ENCODE assay signal across 8 cellular contexts in genomic region chr12:48001426-48002178, GRCh38. TPM values are rescaled to one million over a fixed set of nuclear protein-coding genes. Genes with fewer than 3 reads are reported as not detected.
DNase-seq lines count a peak whose midpoint lies in the region; ATAC-seq and TF ChIP-seq lines count a peak whose summit lies in the region.

No MANE protein-coding gene starts in this region.

- dilution Hi-C loops in IMR-90 (cut with HindIII; ENCODE audit: low sequenced_read_pairs, unreplicated experiment), result no loop called here

- H3K9me3 ChIP-seq in IMR-90 (ENCODE audit: control insufficient read depth, insufficient read depth, low read length) (no peaks in the 10 kb centered on the region), heart left ventricle (no peaks in the 10 kb centered on the region), OCI-LY7 (ENCODE audit: low read length) (no peaks in the 10 kb centered on the region)

- no peak overlapping the region for H2BK20ac ChIP-seq in IMR-90 (ENCODE audit: low read depth, low read length)

- H3K14ac ChIP-seq in IMR-90 (replicated peaks; ENCODE audit: low read depth, low read length), result no peak overlapping the region

- peaks cover 6% of the 10 kb centered on the region; the same call in 1 of the 2 replicates for H4K20me1 ChIP-seq in IMR-90 (ENCODE audit: insufficient read depth, low read length)
- no peaks in the 10 kb centered on the region for H4K20me1 ChIP-seq in OCI-LY7 (ENCODE audit: insufficient read depth, low read length)

- peak overlapping the region; percentile 26 for H3K4me3 ChIP-seq in IMR-90 (ENCODE audit: insufficient read depth, low read depth, low read length)
- peak overlapping the region; percentile 6 to 65 (median 54) for H3K4me3 ChIP-seq in heart left ventricle
- H3K4me3 ChIP-seq in OCI-LY7 (ENCODE audit: low read depth, low read length, poor library complexity, severe bottlenecking), result no peak overlapping the region

- no TSS peak for BruUV-seq in IMR-90 (replicated peaks; lab: Mats Ljungman, UMichigan)
- no TSS peak for BruUV-seq in OCI-LY7 (replicated peaks; lab: Mats Ljungman, UMichigan)

- H3K36me3 Mint-ChIP-seq in activated T-cell treated with anti-CD3 and anti-CD28 coated beads, Interleukin-2, amount 50 U/mL, for 72 hours (ENCODE audit: insufficient read depth in 2 of 2), result peaks cover 0 to 3% of the 10 kb centered on the region in 2 donors
- peaks cover 10% of the 10 kb centered on the region for H3K36me3 Mint-ChIP-seq in progenitor cell of endocrine pancreas (ENCODE audit: insufficient read depth)

- TF ChIP-seq RAD21 in IMR-90 (IDR thresholded peaks at IDR 0.05; ENCODE audit: low read length), result no peak

- H2AK5ac ChIP-seq in IMR-90 (ENCODE audit: low read depth, low read length), result no peak overlapping the region

- H3K4ac ChIP-seq in IMR-90 (ENCODE audit: low read depth, low read length), result no peak overlapping the region

- H4K91ac ChIP-seq in IMR-90 (ENCODE audit: insufficient read depth, low read depth, low read length), result no peak overlapping the region

- no peak overlapping the region for H4K5ac ChIP-seq in IMR-90 (ENCODE audit: low read depth, low read length)

- no peak overlapping the region for H4K8ac ChIP-seq in IMR-90 (ENCODE audit: low read depth in 2 of 2, low read length in 2 of 2)

- in situ Hi-C loops in IMR-90 (cut with MboI; ENCODE audit: low sequenced_read_pairs), result no loop called here

- 0 out of 2 replicates have a peak overlapping the region, but pooled peaks have one; percentile 17 for H3K23ac ChIP-seq in IMR-90 (ENCODE audit: low read depth, low read length)

- peak overlapping the region; percentile 86 to 90 for H3K4me3 Mint-ChIP-seq in activated T-cell treated with anti-CD3 and anti-CD28 coated beads, Interleukin-2, amount 50 U/mL, for 72 hours
- peak overlapping the region; percentile 77 for H3K4me3 Mint-ChIP-seq in progenitor cell of endocrine pancreas (ENCODE audit: low read depth)

- CTCF ChIA-PET in IMR-90 (lab: Yijun Ruan, JAX) (interaction anchor here (0.7 to 1.5 kb wide), 2 partner anchors 10 to 983 kb away, joined by 3 read pairs; no protein-coding TSS in a partner anchor), OCI-LY7 (lab: Charles Lee; ENCODE audit: unreplicated experiment) (no interaction called here)

- H3K4me1 Mint-ChIP-seq in activated T-cell treated with anti-CD3 and anti-CD28 coated beads, Interleukin-2, amount 50 U/mL, for 72 hours (ENCODE audit: low read depth), result peaks cover 34% of the 10 kb centered on the region
- H3K4me1 Mint-ChIP-seq in progenitor cell of endocrine pancreas (ENCODE audit: low read depth), result peaks cover 39% of the 10 kb centered on the region

- H3K36me3 ChIP-seq in IMR-90 (ENCODE audit: control insufficient read depth, insufficient read depth, low read length), result no peaks in the 10 kb centered on the region
- no peaks in the 10 kb centered on the region for H3K36me3 ChIP-seq in heart left ventricle
- H3K36me3 ChIP-seq in OCI-LY7 (ENCODE audit: insufficient read depth, low read length), result no peaks in the 10 kb centered on the region

- no peak overlapping the region for H3K18ac ChIP-seq in IMR-90 (ENCODE audit: low read depth, low read length)

- H3K27me3 Mint-ChIP-seq in activated T-cell treated with anti-CD3 and anti-CD28 coated beads, Interleukin-2, amount 50 U/mL, for 72 hours (ENCODE audit: low read depth), result peaks cover 76% of the 10 kb centered on the region
- H3K27me3 Mint-ChIP-seq in progenitor cell of endocrine pancreas, result peaks cover 14% of the 10 kb centered on the region

- H3K27ac Mint-ChIP-seq in activated T-cell treated with anti-CD3 and anti-CD28 coated beads, Interleukin-2, amount 50 U/mL, for 72 hours, result no peak overlapping the region
- H3K27ac Mint-ChIP-seq in progenitor cell of endocrine pancreas, result peak overlapping the region; percentile 95

- no peaks in the 10 kb centered on the region for H3K9me3 Mint-ChIP-seq in activated T-cell treated with anti-CD3 and anti-CD28 coated beads, Interleukin-2, amount 50 U/mL, for 72 hours
- no peaks in the 10 kb centered on the region for H3K9me3 Mint-ChIP-seq in progenitor cell of endocrine pancreas (ENCODE audit: low read depth)

- no peak overlapping the region for H3K56ac ChIP-seq in IMR-90 (ENCODE audit: extremely low read depth, insufficient read depth, low read length)

- H3K79me1 ChIP-seq in IMR-90 (ENCODE audit: low read depth in 1 of 2, low read length in 2 of 2), result no peaks in the 10 kb centered on the region

- H3K79me2 ChIP-seq in OCI-LY7 (ENCODE audit: insufficient read depth, low read depth, low read length), result no peaks in the 10 kb centered on the region

- no peaks in the 10 kb centered on the region for H3K9me2 ChIP-seq in OCI-LY7 (ENCODE audit: insufficient read depth, low read length)

- H3K4me2 ChIP-seq in IMR-90 (ENCODE audit: low read depth, low read length), result peak overlapping the region; percentile 83
- no peak overlapping the region for H3K4me2 ChIP-seq in OCI-LY7 (ENCODE audit: low read length)

- H3K9ac ChIP-seq in IMR-90 (ENCODE audit: low read depth, low read length), result no peak overlapping the region; the same call in 1 of the 2 replicates

- ATAC-seq in IMR-90 (ENCODE audit: low read depth) (peak; percentile 87), heart left ventricle (peak; percentile 77 to 93 (median 85)), GM19452 (IDR thresholded peaks at IDR 0.05; ENCODE audit: unreplicated experiment) (no peak)
- peak; percentile 21 to 42 for ATAC-seq in activated T-cell treated with anti-CD3 and anti-CD28 coated beads, Interleukin-2, amount 50 U/mL, for 72 hours (replicated peaks in 1 of 2)

- intact Hi-C loops in IMR-90 (cut with micrococcal nuclease) (no loop called here), heart left ventricle (cut with DNase I) (loop anchor here in 2 of 10 donors (5.0 kb wide), 1 partner anchor 39 kb away; the partner anchor contains the start of gene TMEM106C (in 2 of the 2)), OCI-LY7 (cut with micrococcal nuclease; ENCODE audit: unreplicated experiment) (no loop called here)

- no peak overlapping the region for H2BK15ac ChIP-seq in IMR-90 (ENCODE audit: low read depth, low read length)

- H3K4me1 ChIP-seq in IMR-90 (ENCODE audit: control insufficient read depth, insufficient read depth, low read length) (peaks cover 4% of the 10 kb centered on the region; the same call in 1 of the 2 replicates), heart left ventricle (peaks cover 3 to 47% (median 40%) of the 10 kb centered on the region in 12 donors), OCI-LY7 (ENCODE audit: insufficient read depth, low read length, poor library complexity, severe bottlenecking) (no peaks in the 10 kb centered on the region)

- TF ChIP-seq POLR2A in IMR-90 (IDR thresholded peaks at IDR 0.05; ENCODE audit: low read depth, low read length) (no peak), heart left ventricle (IDR thresholded peaks at IDR 0.05) (no peak)

- TF ChIP-seq CTCF in IMR-90 (conservative IDR thresholded peaks at IDR 0.05; ENCODE audit: low read depth, low read length), result no peak
- TF ChIP-seq CTCF in heart left ventricle (IDR thresholded peaks at IDR 0.05), result no peak
- TF ChIP-seq CTCF in progenitor cell of endocrine pancreas (IDR thresholded peaks at IDR 0.05; ENCODE audit: unreplicated experiment), result no peak
- TF ChIP-seq CTCF in OCI-LY7 (conservative IDR thresholded peaks at IDR 0.05; ENCODE audit: low read length), result no peak

- peak overlapping the region; percentile 92 for H2AFZ ChIP-seq in IMR-90 (replicated peaks; ENCODE audit: low read length, poor library complexity)
- H2AFZ ChIP-seq in OCI-LY7 (ENCODE audit: low read length), result no peak overlapping the region

- POLR2A ChIA-PET in IMR-90 (lab: Charles Lee; ENCODE audit: unreplicated experiment) (no interaction called here), OCI-LY7 (lab: Charles Lee) (interaction anchor here (0.6 kb wide), 1 partner anchor 924 kb away, joined by 4 read pairs; no protein-coding TSS in a partner anchor)

- DNase-seq in COLO829 (ENCODE audit: low spot score) (peak; percentile 54), IMR-90 (no peak), heart left ventricle (peak in 4 of 5 donors; percentile 50 to 64 (median 56)), progenitor cell of endocrine pancreas (ENCODE audit: low spot score, unreplicated experiment) (no peak), OCI-LY7 (ENCODE audit: low spot score) (no peak), T-helper 9 cell (no peak)
- peak; percentile 18 to 21 for DNase-seq in activated T-cell treated with anti-CD3 and anti-CD28 coated beads, Interleukin-2, amount 50 U/mL, for 72 hours

- 0% methylated on average over 19 of the region's 51 CpGs; no CpG with 5 or more reads in 1 of the 2 experiments for WGBS in IMR-90 (ENCODE audit: extremely low coverage in 2 of 2, insufficient read length in 1 of 2), 2 experiments
- WGBS in heart left ventricle, 4 donors, result 0 to 2% (median 0%) methylated on average over 45 to 51 of the region's 51 CpGs

- H3K9me1 ChIP-seq in IMR-90 (ENCODE audit: insufficient read depth, low read length), result no peaks in the 10 kb centered on the region

- H3K27me3 ChIP-seq in IMR-90 (ENCODE audit: control insufficient read depth, insufficient read depth, low read length) (peaks cover 78% of the 10 kb centered on the region), heart left ventricle (peaks cover 20 to 87% (median 40%) of the 10 kb centered on the region in 9 donors)

- H2BK5ac ChIP-seq in IMR-90 (ENCODE audit: low read depth, low read length, poor library complexity, severe bottlenecking), result no peak overlapping the region

- H2BK120ac ChIP-seq in IMR-90 (ENCODE audit: low read depth, low read length), result no peak overlapping the region

- no peak overlapping the region for H3K27ac ChIP-seq in IMR-90 (ENCODE audit: insufficient read depth, low read length)
- peak overlapping the region in 7 of 12 donors; percentile 11 to 65 (median 47) for H3K27ac ChIP-seq in heart left ventricle
- no peak overlapping the region for H3K27ac ChIP-seq in OCI-LY7 (ENCODE audit: low read depth, low read length, poor library complexity, severe bottlenecking)

- H2AK9ac ChIP-seq in IMR-90 (replicated peaks; ENCODE audit: low read depth, low read length, poor library complexity), result no peak overlapping the region

RNA-seq across cellular contexts. Expression of gene COL2A1, which starts 2.7 kb away (rescaled TPM):
- not detected in 2 replicates for total RNA-seq in IMR-90 (2012; rRNA removed)
- polyA plus RNA-seq in IMR-90 (2012; rRNA removed), result 0.05 TPM in 1 of 2 replicates, not detected in the other
- polyA plus RNA-seq in IMR-90 (2012; cell fraction: cytosol; rRNA removed), result 0.03 and 0.05 TPM in 2 replicates
- 0.03 and 0.05 TPM in 2 replicates for polyA plus RNA-seq in IMR-90 (2012; cell fraction: nucleus; rRNA removed; ENCODE audit: low replicate concordance)
- total RNA-seq in activated T-cell treated with anti-CD3 and anti-CD28 coated beads, Interleukin-2, amount 50 U/mL, for 72 hours, result under 1 TPM in 1 of 2 donors, not detected in 1; 0.14 TPM
- total RNA-seq in heart left ventricle, result under 1 TPM in 2 of 9 donors, not detected in 7; 0.05 to 0.39 TPM
- polyA plus RNA-seq in heart left ventricle, result under 1 TPM in 1 of 2 donors, not detected in 1; 0.04 TPM
- total RNA-seq in progenitor cell of endocrine pancreas, result 424 and 446 TPM in 2 replicates
- 0.03 TPM in 1 of 2 replicates, not detected in the other for total RNA-seq in OCI-LY7 (2014; rRNA removed; shearing (Covaris generic))
- total RNA-seq in OCI-LY7 (2022), result 0.08 TPM in 1 of 2 replicates, not detected in the other

RNA-seq across cellular contexts. Expression of gene TMEM106C, which starts 38.2 kb away (rescaled TPM):
- total RNA-seq in IMR-90 (2012; rRNA removed), result 63.9 and 72.1 TPM in 2 replicates
- polyA plus RNA-seq in IMR-90 (2012; rRNA removed), result 66.4 and 74.6 TPM in 2 replicates
- polyA plus RNA-seq in IMR-90 (2012; cell fraction: cytosol; rRNA removed), result 27.2 and 37.7 TPM in 2 replicates
- 34.4 and 64.6 TPM in 2 replicates for polyA plus RNA-seq in IMR-90 (2012; cell fraction: nucleus; rRNA removed; ENCODE audit: low replicate concordance)
- 100 to 1,000 TPM; 124 to 149 TPM for total RNA-seq in activated T-cell treated with anti-CD3 and anti-CD28 coated beads, Interleukin-2, amount 50 U/mL, for 72 hours
- total RNA-seq in heart left ventricle, result 10 to 100 TPM; 39.3 to 66.6 (median 50.0) TPM
- 10 to 100 TPM; 23.0 to 63.9 TPM for polyA plus RNA-seq in heart left ventricle
- 76.1 and 83.9 TPM in 2 replicates for total RNA-seq in progenitor cell of endocrine pancreas
- total RNA-seq in OCI-LY7 (2014; rRNA removed; shearing (Covaris generic)), result 158 and 182 TPM in 2 replicates
- 123 and 129 TPM in 2 replicates for total RNA-seq in OCI-LY7 (2022)

Comparison
In these comparisons a context has a peak if more than half of its experiments do, and no peak if none do; other contexts are left out.
1. DNase-seq: peak in COLO829 (single experiment), activated T-cell treated with anti-CD3 and anti-CD28 coated beads, Interleukin-2, amount 50 U/mL, for 72 hours (2 of 2) and heart left ventricle (4 of 5); none in IMR-90 (single experiment), progenitor cell of endocrine pancreas (single experiment), OCI-LY7 (single experiment) and T-helper 9 cell (single experiment).
2. H3K27ac ChIP-seq: peak in heart left ventricle (7 of 12); none in IMR-90 (single experiment) and OCI-LY7 (single experiment).
3. RNA of gene COL2A1, which starts 2.7 kb away (total RNA-seq): 424 to 446 TPM in progenitor cell of endocrine pancreas; 0.14 TPM in activated T-cell treated with anti-CD3 and anti-CD28 coated beads, Interleukin-2, amount 50 U/mL, for 72 hours, 0.03 to 0.08 TPM in OCI-LY7, not detected in IMR-90 and 0.05 to 0.39 TPM in heart left ventricle; every median in the first group is over 100 times any median in the second.